10 cellular contexts compared by ENCODE assay signal in the genomic region with DNA sequence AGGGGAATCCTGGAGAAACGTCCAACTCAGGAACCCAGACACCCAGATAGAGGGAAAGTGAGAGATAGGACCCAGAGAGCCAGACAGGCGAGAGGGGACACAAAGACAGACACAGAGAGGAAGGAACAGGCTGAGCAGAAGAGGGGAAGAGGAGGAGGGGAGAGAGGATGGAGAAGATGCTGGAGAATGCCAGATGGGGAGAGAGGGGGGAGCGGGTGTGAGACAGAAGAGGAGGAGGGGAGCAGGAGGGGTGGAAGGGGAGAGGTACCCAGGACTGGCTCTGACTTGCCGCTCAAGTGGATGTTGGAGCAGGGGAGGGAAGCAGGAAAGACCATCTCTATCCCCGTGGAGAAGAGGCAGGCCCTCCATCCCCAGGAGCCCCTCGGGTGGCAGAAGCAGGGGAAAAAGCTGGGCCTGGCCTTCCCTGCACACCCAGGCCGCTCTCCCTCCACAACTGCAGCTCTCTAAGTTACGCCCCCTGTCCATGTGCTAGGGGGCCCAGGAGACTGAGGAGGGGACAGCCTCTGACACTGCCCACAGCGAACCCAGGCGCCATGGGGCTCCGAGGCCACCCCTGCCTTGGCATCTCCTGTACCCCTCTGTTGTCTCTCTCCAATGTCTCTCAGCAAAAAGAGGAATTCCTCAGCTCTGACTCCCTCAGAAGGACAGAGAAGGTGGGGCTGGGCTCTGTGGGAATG. TPM values are rescaled to one million over a fixed set of nuclear protein-coding genes. Genes with fewer than 3 reads are reported as not detected.
DNase-seq lines count a peak whose midpoint lies in the region; FAIRE-seq and TF ChIP-seq lines count a peak whose summit lies in the region.
"Had no signal": no experiment of that assay in that cellular context is flagged by ENCODE, and none has a peak within 500 bp of the region (broad histone marks: within the 10 kb centered on the region; RNA-seq: fewer than 3 reads in every experiment).

No MANE protein-coding gene starts in this region.

- TF ChIP-seq CTCF in coronary artery (IDR thresholded peaks at IDR 0.05) (no peak), brain microvascular endothelial cell (IDR thresholded peaks at IDR 0.05; ENCODE audit: low read depth, low read length, missing control alignments) (no peak)

- H3K9me3 ChIP-seq in CD8-positive, alpha-beta memory T cell (ENCODE audit: low read length) = no peaks in the 10 kb centered on the region
- H3K9me3 ChIP-seq in small intestine (ENCODE audit: control insufficient read depth, low read depth) = no peaks in the 10 kb centered on the region
- H3K9me3 ChIP-seq: left lung had no signal

- DNase-seq in CD8-positive, alpha-beta memory T cell = no peak
- DNase-seq in NCI-H2171 treated with DMSO at 0.1 percent for 48 hours (lab: John Stamatoyannopoulos, UW) = peak; percentile 69
- no peak for DNase-seq in coronary artery (ENCODE audit: low spot score)
- peak; percentile 12 for DNase-seq in retina
- no peak for DNase-seq in brain microvascular endothelial cell
- DNase-seq in small intestine = no peak
- no peak for DNase-seq in H54 (ENCODE audit: insufficient read length, low spot score)
- no peak for DNase-seq in HuH-7.5 (ENCODE audit: low spot score)
- DNase-seq: activated gamma-delta T cell had no signal

- FAIRE-seq in small intestine (lab: Jason Lieb, UNC) (no peak), H54 (lab: Jason Lieb, UNC) (no peak)

- H3K36me3 ChIP-seq in CD8-positive, alpha-beta memory T cell (ENCODE audit: insufficient read depth, low read length) = peaks cover 15% of the 10 kb centered on the region
- H3K36me3 ChIP-seq in brain microvascular endothelial cell (replicated peaks) (peaks cover 40% of the 10 kb centered on the region), small intestine (ENCODE audit: control insufficient read depth in 2 of 2, insufficient read depth in 2 of 2, low read length in 2 of 2) (peaks cover 7 to 17% of the 10 kb centered on the region in 2 donors)

- no peak overlapping the region for H3K4me3 ChIP-seq in CD8-positive, alpha-beta memory T cell (ENCODE audit: low read length)
- H3K4me3 ChIP-seq in coronary artery = peak overlapping the region; percentile 90
- no peak overlapping the region for H3K4me3 ChIP-seq in brain microvascular endothelial cell (ENCODE audit: low read depth, low read length)
- no peak overlapping the region for H3K4me3 ChIP-seq in small intestine (ENCODE audit: low read depth in 1 of 2, low read length in 2 of 2)

- no peaks in the 10 kb centered on the region for H3K27me3 ChIP-seq in CD8-positive, alpha-beta memory T cell (ENCODE audit: insufficient read depth, low read length, poor library complexity, severe bottlenecking)
- no peaks in the 10 kb centered on the region for H3K27me3 ChIP-seq in brain microvascular endothelial cell (replicated peaks)
- H3K27me3 ChIP-seq in small intestine (ENCODE audit: control insufficient read depth in 2 of 2, insufficient read depth in 2 of 2, low read length in 2 of 2) = no peaks in the 10 kb centered on the region
- H3K27me3 ChIP-seq: left lung had no signal

- POLR2A ChIA-PET in CD8-positive, alpha-beta memory T cell (lab: Charles Lee) = interaction anchor here (1.2 kb wide), 1 partner anchor 15 kb away, joined by 6 read pairs; no protein-coding TSS in a partner anchor

- no peak overlapping the region for H3K27ac ChIP-seq in CD8-positive, alpha-beta memory T cell (ENCODE audit: low read depth, low read length)
- H3K27ac ChIP-seq in coronary artery (peak overlapping the region; percentile 94 to 95), brain microvascular endothelial cell (no peak overlapping the region), small intestine (ENCODE audit: low read depth in 1 of 2, low read length in 1 of 2) (no peak overlapping the region)

- H3K4me1 Mint-ChIP-seq in CD8-positive, alpha-beta memory T cell = peaks cover 61 to 79% (median 73%) of the 10 kb centered on the region in 3 donors

- peaks cover 0 to 3% of the 10 kb centered on the region in 2 donors for H3K27me3 Mint-ChIP-seq in CD8-positive, alpha-beta memory T cell

- H3K4me3 Mint-ChIP-seq in CD8-positive, alpha-beta memory T cell = peak overlapping the region; percentile 14 to 100 (median 93)

- H3K9me3 Mint-ChIP-seq in CD8-positive, alpha-beta memory T cell = no peaks in the 10 kb centered on the region

- 71 to 80% (median 78%) methylated on average over 11 of the region's 11 CpGs for WGBS in small intestine, 3 donors

- H3K4me1 ChIP-seq in CD8-positive, alpha-beta memory T cell (ENCODE audit: insufficient read depth, low read length) = peaks cover 74% of the 10 kb centered on the region
- peaks cover 3 to 13% of the 10 kb centered on the region in 2 donors for H3K4me1 ChIP-seq in small intestine (ENCODE audit: control insufficient read depth in 2 of 2, insufficient read depth in 1 of 2, low read depth in 1 of 2, low read length in 1 of 2)

- TF ChIP-seq POLR2A in H54 (IDR thresholded peaks at IDR 0.05; ENCODE audit: low read depth, low read length) = no peak

- CTCF ChIA-PET in CD8-positive, alpha-beta memory T cell (lab: Charles Lee) = interaction anchor here (0.8 to 3.3 kb wide), 10 partner anchors 9 to 30 kb away, joined by 3 to 28 read pairs (median 4); no protein-coding TSS in a partner anchor

- in situ Hi-C loops in brain microvascular endothelial cell (cut with HindIII; ENCODE audit: low pct_ligation_motif_present, low sequenced_read_pairs) = no loop called here

- H3K36me3 Mint-ChIP-seq in CD8-positive, alpha-beta memory T cell = peaks cover 5 to 62% (median 16%) of the 10 kb centered on the region in 3 donors

- peak overlapping the region; percentile 57 to 97 (median 88) for H3K27ac Mint-ChIP-seq in CD8-positive, alpha-beta memory T cell

RNA-seq across cellular contexts. Expression of a gene that starts 4.8 kb away (rescaled TPM):
- total RNA-seq in CD8-positive, alpha-beta memory T cell = 10 to 100 TPM; 86.9 to 89.0 TPM
- polyA plus RNA-seq in CD8-positive, alpha-beta memory T cell = 1.7 TPM
- polyA plus RNA-seq in small intestine = 10 to 100 TPM; 14.1 to 25.7 (median 17.4) TPM

RNA-seq across cellular contexts. Expression of a gene that starts 15.7 kb away (rescaled TPM):
- 1 to 10 TPM in 1 of 2 experiments, under 1 TPM in 1; 0.92 to 1.3 TPM for total RNA-seq in CD8-positive, alpha-beta memory T cell
- polyA plus RNA-seq in CD8-positive, alpha-beta memory T cell = not detected
- 1 to 10 TPM in 1 of 3 donors, under 1 TPM in 2; 0.54 to 2.1 (median 0.67) TPM for polyA plus RNA-seq in small intestine

RNA-seq across cellular contexts. Expression of a gene that starts 20.1 kb away (rescaled TPM):
- total RNA-seq in CD8-positive, alpha-beta memory T cell = under 1 TPM in 1 of 2 experiments, not detected in 1; 0.31 TPM
- not detected for polyA plus RNA-seq in CD8-positive, alpha-beta memory T cell
- 1 to 10 TPM in 2 of 3 donors, not detected in 1; 5.0 to 6.2 TPM for polyA plus RNA-seq in small intestine

RNA-seq across cellular contexts. Expression of a gene that starts 50.5 kb away (rescaled TPM):
- 10 to 100 TPM; 19.5 to 22.4 TPM for total RNA-seq in CD8-positive, alpha-beta memory T cell
- 41.2 TPM for polyA plus RNA-seq in CD8-positive, alpha-beta memory T cell
- 10 to 100 TPM; 27.2 to 39.6 (median 34.0) TPM for polyA plus RNA-seq in small intestine

RNA-seq across cellular contexts. Expression of a gene that starts 55.8 kb away (rescaled TPM):
- under 1 TPM; 0.39 to 0.42 TPM for total RNA-seq in CD8-positive, alpha-beta memory T cell
- not detected for polyA plus RNA-seq in CD8-positive, alpha-beta memory T cell
- polyA plus RNA-seq in small intestine = 10 to 100 TPM in 1 of 3 donors, 1 to 10 TPM in 2; 2.2 to 51.6 (median 2.7) TPM

Comparison
In these comparisons a context has a peak if more than half of its experiments do, and no peak if none do; other contexts are left out.
1. DNase-seq: peak in NCI-H2171 treated with DMSO at 0.1 percent for 48 hours (single experiment) and retina (single experiment); none in CD8-positive, alpha-beta memory T cell (0 of 5), coronary artery (single experiment), brain microvascular endothelial cell (single experiment), small intestine (single experiment), H54 (single experiment) and HuH-7.5 (single experiment).
2. H3K27ac ChIP-seq: peak in coronary artery (2 of 2); none in CD8-positive, alpha-beta memory T cell (single experiment), brain microvascular endothelial cell (single experiment) and small intestine (0 of 2).